ENCODE assay signal across 8 cellular contexts in genomic region chr9:94867281-94867841, GRCh38.
A peak's percentile ranks its signal among the peaks of the same experiment; 100 is the strongest.
DNase-seq lines count a peak whose midpoint lies in the region; ATAC-seq and TF ChIP-seq lines count a peak whose summit lies in the region.

No MANE protein-coding gene starts in this region.

- ATAC-seq in mucosa of descending colon (peak; percentile 91), HG02970 (IDR thresholded peaks at IDR 0.05; ENCODE audit: low FRiP score, unreplicated experiment) (no peak), GM18870 (IDR thresholded peaks at IDR 0.05; ENCODE audit: unreplicated experiment) (no peak)

- peaks cover 18% of the 10 kb centered on the region for H3K4me1 ChIP-seq in mucosa of descending colon (ENCODE audit: low read depth)

- in situ Hi-C loops in ACHN (cut with HindIII; ENCODE audit: low pct_ligation_motif_present, low pct_unique_long_range_greater_than_20kb, low sequenced_read_pairs), result no loop called here

- no peak overlapping the region for H3K4me3 ChIP-seq in mucosa of descending colon

- TF ChIP-seq CTCF in mucosa of descending colon (IDR thresholded peaks at IDR 0.05), result no peak

- intact Hi-C loops in mucosa of descending colon (cut with DNase I, micrococcal nuclease), result no loop called here

- DNase-seq in ACHN, result peak; percentile 84
- peak; percentile 63 for DNase-seq in NCI-H2029 (lab: John Stamatoyannopoulos, UW)
- peak; percentile 91 for DNase-seq in dermis blood vessel endothelial cell
- DNase-seq in mucosa of descending colon, result peak; percentile 58 to 65 (median 60)
- no peak for DNase-seq in activated CD4-positive, alpha-beta T cell treated with anti-CD3 and anti-CD28 coated beads, Interleukin-2, amount 50 U/mL, for 1 hour
- DNase-seq in activated CD4-positive, CD25-positive, alpha-beta regulatory T cell (lab: John Stamatoyannopoulos, UW), result no peak

- H3K36me3 ChIP-seq in mucosa of descending colon (ENCODE audit: low read depth), result no peaks in the 10 kb centered on the region

- H3K9me3 ChIP-seq in mucosa of descending colon, result no peaks in the 10 kb centered on the region

Comparison
In these comparisons a context has a peak if more than half of its experiments do, and no peak if none do; other contexts are left out.
1. DNase-seq: peak in ACHN (single experiment), NCI-H2029 (single experiment), dermis blood vessel endothelial cell (single experiment) and mucosa of descending colon (3 of 3); none in activated CD4-positive, alpha-beta T cell treated with anti-CD3 and anti-CD28 coated beads, Interleukin-2, amount 50 U/mL, for 1 hour (single experiment) and activated CD4-positive, CD25-positive, alpha-beta regulatory T cell (0 of 4).